8 cellular contexts compared by ENCODE assay signal in genomic region chr17:45315583-45316270, GRCh38. TPM values are rescaled to one million over a fixed set of nuclear protein-coding genes. Genes with fewer than 3 reads are reported as not detected.
DNase-seq lines count a peak whose midpoint lies in the region; ATAC-seq and TF ChIP-seq lines count a peak whose summit lies in the region.

No MANE protein-coding gene starts in this region.

- no peak for TF ChIP-seq CTCF in HFF-Myc (IDR thresholded peaks at IDR 0.05; ENCODE audit: low read depth, low read length, missing control alignments)
- no peak for TF ChIP-seq CTCF in foreskin keratinocyte (conservative IDR thresholded peaks at IDR 0.05)

- H3K4me1 Mint-ChIP-seq in T-helper 17 cell, result peaks cover 68% of the 10 kb centered on the region

- H3K9ac ChIP-seq in skeletal muscle tissue (ENCODE audit: low read depth in 1 of 3, low read length in 3 of 3), result peak overlapping the region; percentile 86 to 93 (median 92)

- DNase-seq in HFF-Myc (ENCODE audit: extremely low read depth, low read depth) (no peak), T-helper 17 cell (no peak), foreskin keratinocyte (no peak), NCI-H2029 treated with DMSO at 0.1 percent for 48 hours (lab: John Stamatoyannopoulos, UW) (no peak), NCI-H1694 treated with DMSO at 0.1 percent for 48 hours (lab: John Stamatoyannopoulos, UW) (no peak)

- H3K27ac Mint-ChIP-seq in T-helper 17 cell, result peak overlapping the region; percentile 98

- H3K36me3 Mint-ChIP-seq in T-helper 17 cell (ENCODE audit: low read depth), result peaks cover 7% of the 10 kb centered on the region

- peak overlapping the region; percentile 46 for H3K27ac ChIP-seq in foreskin keratinocyte
- H3K27ac ChIP-seq in skeletal muscle tissue (ENCODE audit: low read depth, low read length), result peak overlapping the region; percentile 88

- H3K4me3 ChIP-seq in HFF-Myc (replicated peaks; ENCODE audit: low read depth, low read length) (peak overlapping the region; percentile 83), skeletal muscle tissue (ENCODE audit: low read length in 3 of 3) (peak overlapping the region; percentile 89 to 90 (median 90))

- no peaks in the 10 kb centered on the region for H3K27me3 ChIP-seq in foreskin keratinocyte
- no peaks in the 10 kb centered on the region for H3K27me3 ChIP-seq in skeletal muscle tissue (ENCODE audit: control insufficient read depth in 3 of 3, insufficient read depth in 3 of 3, low read length in 3 of 3)

- H3K27me3 Mint-ChIP-seq in T-helper 17 cell, result no peaks in the 10 kb centered on the region

- no peaks in the 10 kb centered on the region for H3K36me3 ChIP-seq in skeletal muscle tissue (ENCODE audit: control insufficient read depth in 3 of 3, insufficient read depth in 3 of 3, low read length in 3 of 3)

- ATAC-seq in T-helper 17 cell, result no peak
- ATAC-seq in foreskin keratinocyte, result no peak
- ATAC-seq in HG02870 (IDR thresholded peaks at IDR 0.05; ENCODE audit: unreplicated experiment), result no peak
- ATAC-seq in GM19351 (IDR thresholded peaks at IDR 0.05; ENCODE audit: unreplicated experiment), result no peak

- H3K9me3 ChIP-seq in T-helper 17 cell (ENCODE audit: control insufficient read depth, low read length, poor library complexity, severe bottlenecking) (no peaks in the 10 kb centered on the region), skeletal muscle tissue (ENCODE audit: control insufficient read depth in 3 of 3, low read length in 3 of 3) (no peaks in the 10 kb centered on the region)

- H3K4me3 Mint-ChIP-seq in T-helper 17 cell, result peak overlapping the region; percentile 97

- H3K4me1 ChIP-seq in foreskin keratinocyte (peaks cover 56% of the 10 kb centered on the region), skeletal muscle tissue (ENCODE audit: control insufficient read depth in 3 of 3, insufficient read depth in 3 of 3, low read length in 3 of 3) (peaks cover 62 to 75% (median 68%) of the 10 kb centered on the region in 3 donors)

RNA-seq across cellular contexts. Expression of gene MAP3K14, which starts 1.1 kb away (rescaled TPM):
- total RNA-seq in T-helper 17 cell (10 to 100 TPM; 43.8 to 49.1 TPM), foreskin keratinocyte (4.5 and 6.4 TPM in 2 replicates), skeletal muscle tissue (1.6 TPM)
- polyA plus RNA-seq in foreskin keratinocyte, result 4.8 and 7.1 TPM in 2 replicates

RNA-seq across cellular contexts. Expression of gene SPATA32, which starts 53.8 kb away (rescaled TPM):
- total RNA-seq in T-helper 17 cell (under 1 TPM in 1 of 2 donors, not detected in 1; 0.17 TPM), foreskin keratinocyte (not detected in 2 replicates), skeletal muscle tissue (not detected)
- polyA plus RNA-seq in foreskin keratinocyte, result not detected in 2 replicates
